1 cellular context compared by ENCODE assay signal in the genomic region with DNA sequence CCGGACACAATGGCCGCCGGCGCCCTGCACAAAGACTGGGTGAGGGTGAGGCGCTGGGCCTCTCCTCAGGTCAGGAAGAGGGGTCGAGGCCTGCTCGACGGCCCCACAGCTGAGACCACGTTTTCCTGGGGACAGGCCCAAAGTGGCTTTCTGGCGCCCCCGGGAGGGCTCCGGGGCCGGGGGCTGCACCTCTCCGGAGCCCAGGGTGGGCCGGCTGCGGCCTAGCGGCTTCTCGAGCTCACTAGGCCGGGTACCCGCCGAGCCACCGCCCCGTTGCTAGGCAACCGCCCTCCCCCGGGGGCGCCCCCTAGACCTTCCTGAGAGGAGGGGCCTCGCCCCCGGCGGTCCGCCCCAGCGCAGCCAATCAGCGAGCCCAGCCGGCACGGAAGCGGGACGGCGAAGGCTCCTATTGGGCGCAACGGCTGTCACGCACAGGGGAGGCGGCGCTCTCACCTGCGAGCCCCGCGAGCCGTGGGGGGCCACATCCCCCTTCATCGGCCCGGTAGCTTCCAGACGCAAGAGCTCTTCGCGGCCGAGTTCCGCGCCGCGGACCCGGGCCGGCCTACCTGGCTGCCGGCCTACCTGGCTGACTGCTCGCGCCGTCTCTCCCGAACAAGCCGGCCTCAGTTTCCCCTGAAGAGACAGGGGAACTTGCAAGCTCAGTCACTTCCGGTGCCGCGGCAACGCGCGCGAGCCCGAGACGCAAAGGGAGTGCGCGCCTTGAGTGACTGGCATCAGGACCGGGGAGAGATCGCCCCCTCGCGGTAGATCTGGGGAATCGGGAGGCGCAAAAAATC.
A peak's percentile ranks its signal among the peaks of the same experiment; 100 is the strongest.
TF ChIP-seq lines count a peak whose summit lies in the region.

No MANE protein-coding gene starts in this region.

TF ChIP-seq in K562, 482 proteins besides CTCF, POLR2A, EP300 and RAD21 (continued from another document and continues in another):
- TF ChIP-seq, protein P1, sequence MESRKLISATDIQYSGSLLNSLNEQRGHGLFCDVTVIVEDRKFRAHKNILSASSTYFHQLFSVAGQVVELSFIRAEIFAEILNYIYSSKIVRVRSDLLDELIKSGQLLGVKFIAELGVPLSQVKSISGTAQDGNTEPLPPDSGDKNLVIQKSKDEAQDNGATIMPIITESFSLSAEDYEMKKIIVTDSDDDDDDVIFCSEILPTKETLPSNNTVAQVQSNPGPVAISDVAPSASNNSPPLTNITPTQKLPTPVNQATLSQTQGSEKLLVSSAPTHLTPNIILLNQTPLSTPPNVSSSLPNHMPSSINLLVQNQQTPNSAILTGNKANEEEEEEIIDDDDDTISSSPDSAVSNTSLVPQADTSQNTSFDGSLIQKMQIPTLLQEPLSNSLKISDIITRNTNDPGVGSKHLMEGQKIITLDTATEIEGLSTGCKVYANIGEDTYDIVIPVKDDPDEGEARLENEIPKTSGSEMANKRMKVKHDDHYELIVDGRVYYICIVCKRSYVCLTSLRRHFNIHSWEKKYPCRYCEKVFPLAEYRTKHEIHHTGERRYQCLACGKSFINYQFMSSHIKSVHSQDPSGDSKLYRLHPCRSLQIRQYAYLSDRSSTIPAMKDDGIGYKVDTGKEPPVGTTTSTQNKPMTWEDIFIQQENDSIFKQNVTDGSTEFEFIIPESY (CRISPR knock-in tag; IDR thresholded peaks at IDR 0.05), result no peak; the same call in 1 of the 2 replicates
- TF ChIP-seq IRF2 (CRISPR knock-in tag; IDR thresholded peaks at IDR 0.05), result no peak
- no peak for TF ChIP-seq HOXB6 (CRISPR knock-in tag; IDR thresholded peaks at IDR 0.05; ENCODE audit: borderline replicate concordance)
- TF ChIP-seq JUN (IDR thresholded peaks at IDR 0.05; ENCODE audit: borderline replicate concordance, low read depth, low read length), result no peak
- TF ChIP-seq JUN (CRISPR knock-in tag; IDR thresholded peaks at IDR 0.05; ENCODE audit: borderline replicate concordance), result no peak; the same call in 1 of the 2 replicates
- peak; percentile 66 for TF ChIP-seq CTCFL (IDR thresholded peaks at IDR 0.05; ENCODE audit: borderline replicate concordance, insufficient read depth, low read depth, low read length, poor library complexity, severe bottlenecking)
- 0 out of 2 replicates have a peak, but pooled peaks have one; percentile 79 for TF ChIP-seq PHB (CRISPR knock-in tag; IDR thresholded peaks at IDR 0.05)
- no peak for TF ChIP-seq RERE (CRISPR knock-in tag; IDR thresholded peaks at IDR 0.05; ENCODE audit: borderline replicate concordance)
- TF ChIP-seq ZNF583 (CRISPR knock-in tag; IDR thresholded peaks at IDR 0.05), result peak; percentile 85
- TF ChIP-seq, protein P2, sequence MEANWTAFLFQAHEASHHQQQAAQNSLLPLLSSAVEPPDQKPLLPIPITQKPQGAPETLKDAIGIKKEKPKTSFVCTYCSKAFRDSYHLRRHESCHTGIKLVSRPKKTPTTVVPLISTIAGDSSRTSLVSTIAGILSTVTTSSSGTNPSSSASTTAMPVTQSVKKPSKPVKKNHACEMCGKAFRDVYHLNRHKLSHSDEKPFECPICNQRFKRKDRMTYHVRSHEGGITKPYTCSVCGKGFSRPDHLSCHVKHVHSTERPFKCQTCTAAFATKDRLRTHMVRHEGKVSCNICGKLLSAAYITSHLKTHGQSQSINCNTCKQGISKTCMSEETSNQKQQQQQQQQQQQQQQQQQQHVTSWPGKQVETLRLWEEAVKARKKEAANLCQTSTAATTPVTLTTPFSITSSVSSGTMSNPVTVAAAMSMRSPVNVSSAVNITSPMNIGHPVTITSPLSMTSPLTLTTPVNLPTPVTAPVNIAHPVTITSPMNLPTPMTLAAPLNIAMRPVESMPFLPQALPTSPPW (CRISPR knock-in tag; IDR thresholded peaks at IDR 0.05), result peak; percentile 99
- TF ChIP-seq HDAC1 (IDR thresholded peaks at IDR 0.05), result peak in 1 of 2 experiments; percentile 80; a peak in 2 of 4 replicates
- TF ChIP-seq, protein P3, sequence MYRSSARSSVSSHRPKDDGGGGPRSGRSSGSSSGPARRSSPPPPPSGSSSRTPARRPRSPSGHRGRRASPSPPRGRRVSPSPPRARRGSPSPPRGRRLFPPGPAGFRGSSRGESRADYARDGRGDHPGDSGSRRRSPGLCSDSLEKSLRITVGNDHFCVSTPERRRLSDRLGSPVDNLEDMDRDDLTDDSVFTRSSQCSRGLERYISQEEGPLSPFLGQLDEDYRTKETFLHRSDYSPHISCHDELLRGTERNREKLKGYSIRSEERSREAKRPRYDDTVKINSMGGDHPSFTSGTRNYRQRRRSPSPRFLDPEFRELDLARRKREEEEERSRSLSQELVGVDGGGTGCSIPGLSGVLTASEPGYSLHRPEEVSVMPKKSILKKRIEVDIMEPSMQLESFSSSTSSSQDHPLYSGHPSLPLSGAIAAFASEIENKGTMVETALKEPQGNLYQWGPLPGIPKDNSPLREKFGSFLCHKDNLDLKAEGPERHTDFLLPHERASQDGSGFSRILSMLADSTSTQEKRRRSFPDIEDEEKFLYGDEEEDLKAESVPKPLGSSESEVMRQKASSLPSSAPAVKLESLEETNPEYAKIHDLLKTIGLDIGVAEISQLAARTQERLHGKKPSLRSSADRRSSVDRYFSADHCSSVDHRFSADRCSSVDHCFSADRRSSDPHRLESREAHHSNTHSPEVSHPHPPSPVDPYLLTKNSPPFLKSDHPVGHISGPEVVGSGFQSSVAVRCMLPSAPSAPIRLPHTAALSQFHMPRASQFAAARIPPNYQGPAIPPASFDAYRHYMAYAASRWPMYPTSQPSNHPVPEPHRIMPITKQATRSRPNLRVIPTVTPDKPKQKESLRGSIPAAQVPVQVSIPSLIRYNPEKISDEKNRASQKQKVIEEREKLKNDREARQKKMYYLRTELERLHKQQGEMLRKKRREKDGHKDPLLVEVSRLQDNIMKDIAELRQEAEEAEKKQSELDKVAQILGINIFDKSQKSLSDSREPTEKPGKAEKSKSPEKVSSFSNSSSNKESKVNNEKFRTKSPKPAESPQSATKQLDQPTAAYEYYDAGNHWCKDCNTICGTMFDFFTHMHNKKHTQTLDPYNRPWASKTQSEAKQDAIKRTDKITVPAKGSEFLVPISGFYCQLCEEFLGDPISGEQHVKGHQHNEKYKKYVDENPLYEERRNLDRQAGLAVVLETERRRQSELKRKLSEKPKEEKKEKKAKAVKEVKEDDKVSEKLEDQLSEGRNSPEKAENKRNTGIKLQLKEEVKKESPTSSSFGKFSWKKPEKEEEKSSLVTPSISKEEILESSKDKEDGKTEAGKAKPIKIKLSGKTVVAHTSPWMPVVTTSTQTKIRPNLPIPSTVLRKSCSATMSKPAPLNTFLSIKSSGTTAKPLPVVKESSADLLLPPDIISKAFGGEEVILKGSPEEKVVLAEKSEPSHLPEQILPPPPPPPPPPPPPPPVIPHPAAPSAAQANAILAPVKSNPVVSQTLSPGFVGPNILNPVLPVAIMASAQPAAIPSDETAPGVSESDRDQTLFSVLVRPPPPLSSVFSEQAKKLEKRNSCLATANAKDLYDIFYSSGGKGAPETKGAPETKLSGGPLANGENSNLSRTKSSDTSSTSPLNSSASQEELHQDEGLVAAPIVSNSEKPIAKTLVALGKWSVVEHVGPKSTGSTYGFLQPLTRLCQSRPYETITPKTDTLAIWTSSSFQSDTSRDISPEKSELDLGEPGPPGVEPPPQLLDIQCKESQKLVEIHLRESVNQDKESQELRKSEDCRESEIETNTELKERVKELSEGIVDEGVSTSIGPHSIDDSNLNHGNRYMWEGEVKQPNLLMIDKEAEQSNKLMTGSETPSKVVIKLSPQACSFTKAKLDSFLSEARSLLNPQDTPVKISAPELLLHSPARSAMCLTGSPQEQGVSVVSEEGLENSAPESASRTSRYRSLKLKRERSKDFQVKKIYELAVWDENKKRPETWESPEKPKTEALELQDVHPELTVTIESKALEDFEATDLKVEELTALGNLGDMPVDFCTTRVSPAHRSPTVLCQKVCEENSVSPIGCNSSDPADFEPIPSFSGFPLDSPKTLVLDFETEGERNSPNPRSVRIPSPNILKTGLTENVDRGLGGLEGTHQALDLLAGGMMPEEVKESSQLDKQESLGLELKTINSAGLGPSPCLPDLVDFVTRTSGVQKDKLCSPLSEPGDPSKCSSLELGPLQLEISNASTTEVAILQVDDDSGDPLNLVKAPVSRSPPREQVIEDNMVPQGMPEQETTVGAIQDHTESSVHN (IDR thresholded peaks at IDR 0.05; ENCODE audit: borderline replicate concordance in 1 of 2, low read depth in 1 of 2), result no peak
- TF ChIP-seq ZNF197 (CRISPR knock-in tag; IDR thresholded peaks at IDR 0.05; ENCODE audit: low read depth), result peak; percentile 88
- TF ChIP-seq, protein P4, sequence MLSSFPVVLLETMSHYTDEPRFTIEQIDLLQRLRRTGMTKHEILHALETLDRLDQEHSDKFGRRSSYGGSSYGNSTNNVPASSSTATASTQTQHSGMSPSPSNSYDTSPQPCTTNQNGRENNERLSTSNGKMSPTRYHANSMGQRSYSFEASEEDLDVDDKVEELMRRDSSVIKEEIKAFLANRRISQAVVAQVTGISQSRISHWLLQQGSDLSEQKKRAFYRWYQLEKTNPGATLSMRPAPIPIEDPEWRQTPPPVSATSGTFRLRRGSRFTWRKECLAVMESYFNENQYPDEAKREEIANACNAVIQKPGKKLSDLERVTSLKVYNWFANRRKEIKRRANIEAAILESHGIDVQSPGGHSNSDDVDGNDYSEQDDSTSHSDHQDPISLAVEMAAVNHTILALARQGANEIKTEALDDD (IDR thresholded peaks at IDR 0.05), result no peak
- TF ChIP-seq ZNF75A (CRISPR knock-in tag; IDR thresholded peaks at IDR 0.05), result 0 out of 2 replicates have a peak, but pooled peaks have one; percentile 61
- no peak for TF ChIP-seq NR3C1 (CRISPR knock-in tag; IDR thresholded peaks at IDR 0.05)
- peak; percentile 76; the same call in 1 of the 2 replicates for TF ChIP-seq GATAD2B (IDR thresholded peaks at IDR 0.05; ENCODE audit: borderline replicate concordance)
- TF ChIP-seq SUPT5H (IDR thresholded peaks at IDR 0.05), result no peak; the same call in 1 of the 2 replicates
- TF ChIP-seq MBD2 (IDR thresholded peaks at IDR 0.05; ENCODE audit: borderline replicate concordance, low read depth), result peak; percentile 97
- TF ChIP-seq KLF1 (tag; IDR thresholded peaks at IDR 0.05), result peak; percentile 81
- no peak for TF ChIP-seq COPS2 (conservative IDR thresholded peaks at IDR 0.05)
- TF ChIP-seq EGR1 (conservative IDR thresholded peaks at IDR 0.05), result peak; percentile 90
- TF ChIP-seq, protein P5, sequence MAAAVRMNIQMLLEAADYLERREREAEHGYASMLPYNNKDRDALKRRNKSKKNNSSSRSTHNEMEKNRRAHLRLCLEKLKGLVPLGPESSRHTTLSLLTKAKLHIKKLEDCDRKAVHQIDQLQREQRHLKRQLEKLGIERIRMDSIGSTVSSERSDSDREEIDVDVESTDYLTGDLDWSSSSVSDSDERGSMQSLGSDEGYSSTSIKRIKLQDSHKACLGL (CRISPR knock-in tag; IDR thresholded peaks at IDR 0.05; ENCODE audit: borderline replicate concordance, poor library complexity, severe bottlenecking), result no peak
- TF ChIP-seq, protein P6, sequence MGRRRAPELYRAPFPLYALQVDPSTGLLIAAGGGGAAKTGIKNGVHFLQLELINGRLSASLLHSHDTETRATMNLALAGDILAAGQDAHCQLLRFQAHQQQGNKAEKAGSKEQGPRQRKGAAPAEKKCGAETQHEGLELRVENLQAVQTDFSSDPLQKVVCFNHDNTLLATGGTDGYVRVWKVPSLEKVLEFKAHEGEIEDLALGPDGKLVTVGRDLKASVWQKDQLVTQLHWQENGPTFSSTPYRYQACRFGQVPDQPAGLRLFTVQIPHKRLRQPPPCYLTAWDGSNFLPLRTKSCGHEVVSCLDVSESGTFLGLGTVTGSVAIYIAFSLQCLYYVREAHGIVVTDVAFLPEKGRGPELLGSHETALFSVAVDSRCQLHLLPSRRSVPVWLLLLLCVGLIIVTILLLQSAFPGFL (CRISPR knock-in tag; IDR thresholded peaks at IDR 0.05), result 0 out of 2 replicates have a peak, but pooled peaks have one; percentile 45
- TF ChIP-seq TCF3 (CRISPR knock-in tag; IDR thresholded peaks at IDR 0.05), result 0 out of 2 replicates have a peak, but pooled peaks have one; percentile 14
- peak; percentile 72 for TF ChIP-seq PHF20 (IDR thresholded peaks at IDR 0.05; ENCODE audit: partially characterized antibody)
